Comparison of ENCODE assay signal across 8 cellular contexts in genomic region chr1:40691538-40692428, GRCh38.
DNase-seq lines count a peak whose midpoint lies in the region; ATAC-seq lines count a peak whose summit lies in the region.

NFYC (plus strand) TSS chr1:40691704; CDS start chr1:40738844, 47,140 bp downstream.

- peak within 1 kb of the TSS; percentile 92 for H3K4me3 Mint-ChIP-seq in central memory CD8-positive, alpha-beta T cell

- H3K36me3 Mint-ChIP-seq in central memory CD8-positive, alpha-beta T cell (ENCODE audit: insufficient read depth) = peaks cover 21% of the 10 kb centered on the region

- H3K4me1 Mint-ChIP-seq in central memory CD8-positive, alpha-beta T cell = peaks cover 59% of the 10 kb centered on the region

- H3K9me3 Mint-ChIP-seq in central memory CD8-positive, alpha-beta T cell = peaks cover 1% of the 10 kb centered on the region

- ATAC-seq in GM19023 (IDR thresholded peaks at IDR 0.05; ENCODE audit: unreplicated experiment) = peak; percentile 80
- peak; percentile 77 for ATAC-seq in HG03280 (IDR thresholded peaks at IDR 0.05; ENCODE audit: unreplicated experiment)
- ATAC-seq in central memory CD8-positive, alpha-beta T cell (replicated peaks; ENCODE audit: extremely low read depth, poor library complexity, severe bottlenecking) = peak; percentile 77

- peak; percentile 96 for DNase-seq in AG08396 (ENCODE audit: low spot score)
- peak; percentile 100 for DNase-seq in NCI-H446 (lab: John Stamatoyannopoulos, UW)
- peak; percentile 91 for DNase-seq in activated CD4-positive, CD25-positive, alpha-beta regulatory T cell treated with anti-CD3 and anti-CD28 coated beads, Interleukin-2, amount 50 U/mL, for 16 hours (ENCODE audit: low read depth, low spot score)
- DNase-seq in central memory CD8-positive, alpha-beta T cell (ENCODE audit: low spot score in 2 of 2) = peak; percentile 86 to 93
- peak; percentile 97 for DNase-seq in iris pigment epithelial cell (ENCODE audit: low read depth)
- peak; percentile 88 for DNase-seq in stimulated activated CD4-positive, alpha-beta T cell treated with anti-CD3 and anti-CD28 coated beads, Interleukin-12 subunit alpha, Interleukin-12 subunit beta, amount 100 ng/mL, for 4 hours

- H3K27ac Mint-ChIP-seq in central memory CD8-positive, alpha-beta T cell (ENCODE audit: low read depth) = peak within 1 kb of the TSS; percentile 90

- no peaks in the 10 kb centered on the region for H3K27me3 Mint-ChIP-seq in central memory CD8-positive, alpha-beta T cell

Comparison
In these comparisons a context has a peak if more than half of its experiments do, and no peak if none do; other contexts are left out.
1. Peak in every context shown above with its lines: DNase-seq and ATAC-seq.